In the genomic region with DNA sequence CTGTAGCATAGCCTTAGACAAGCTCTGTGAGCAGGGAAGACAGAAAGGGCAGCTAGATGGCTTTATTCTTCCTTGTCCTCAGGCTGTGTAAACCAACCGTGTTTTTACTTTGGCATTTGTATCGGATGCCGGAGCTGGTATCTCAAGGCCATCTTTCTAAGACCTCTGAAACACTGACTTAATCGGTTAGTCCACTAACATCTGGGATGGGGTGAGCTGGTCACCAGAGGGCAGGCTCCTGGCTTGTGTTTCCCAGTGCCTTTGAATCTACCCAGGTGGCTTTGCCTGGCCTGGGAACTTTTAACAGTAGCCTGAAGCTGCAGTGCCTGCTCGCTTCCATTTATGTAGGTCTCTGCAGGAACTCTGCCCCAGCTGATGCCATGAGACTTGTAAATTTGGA, we compare ENCODE assay signal across 17 cellular contexts.
A peak's percentile ranks its signal among the peaks of the same experiment; 100 is the strongest.
DNase-seq lines count a peak whose midpoint lies in the region; ATAC-seq and TF ChIP-seq lines count a peak whose summit lies in the region.
"Had no signal": no experiment of that assay in that cellular context is flagged by ENCODE, and none has a peak within 500 bp of the region (broad histone marks: within the 10 kb centered on the region; RNA-seq: fewer than 3 reads in every experiment).

No MANE protein-coding gene starts in this region.

- H3K4me1 ChIP-seq in gastrocnemius medialis: peaks cover 39 to 62% of the 10 kb centered on the region in 2 donors
- no peaks in the 10 kb centered on the region for H3K4me1 ChIP-seq in naive thymus-derived CD4-positive, alpha-beta T cell (ENCODE audit: control insufficient read depth in 2 of 2, insufficient read depth in 2 of 2, low read length in 2 of 2)
- H3K4me1 ChIP-seq: BLaER1 treated with 17β-estradiol and CSF1 and Interleukin-3, amounts not matched to agents 10 nM and 100 nM; Peyer's patch had no signal

- H3K4me3 ChIP-seq in gastrocnemius medialis: no peak overlapping the region
- no peak overlapping the region for H3K4me3 ChIP-seq in naive thymus-derived CD4-positive, alpha-beta T cell (ENCODE audit: low read length)
- H3K4me3 ChIP-seq: BLaER1 treated with 17β-estradiol and CSF1 and Interleukin-3, amounts not matched to agents 10 nM and 100 nM; Peyer's patch had no signal

- POLR2A ChIA-PET in WTC11 (lab: Charles Lee): interaction anchor here (0.8 kb wide), 1 partner anchor 22 kb away, joined by 4 read pairs; no protein-coding TSS in a partner anchor
- POLR2A ChIA-PET in naive thymus-derived CD4-positive, alpha-beta T cell (lab: Charles Lee): interaction anchor here (0.6 kb wide), 1 partner anchor 1484 kb away, joined by 5 read pairs; no protein-coding TSS in a partner anchor

- H3K36me3 Mint-ChIP-seq in WTC11: peaks cover 9% of the 10 kb centered on the region
- no peaks in the 10 kb centered on the region for H3K36me3 Mint-ChIP-seq in naive thymus-derived CD4-positive, alpha-beta T cell
- H3K36me3 Mint-ChIP-seq: IgD-negative memory B cell had no signal

- peak overlapping the region; percentile 57 to 88 (median 85) for H3K27ac ChIP-seq in gastrocnemius medialis
- no peak overlapping the region for H3K27ac ChIP-seq in naive thymus-derived CD4-positive, alpha-beta T cell (ENCODE audit: low read depth, low read length)
- H3K27ac ChIP-seq: 22Rv1; BLaER1 treated with 17β-estradiol and CSF1 and Interleukin-3, amounts not matched to agents 10 nM and 100 nM; Peyer's patch had no signal

- in situ Hi-C loops in gastrocnemius medialis (cut with MboI; ENCODE audit: low sequenced_read_pairs in 4 of 4): no loop called here

- TF ChIP-seq CTCF in WTC11 (IDR thresholded peaks at IDR 0.05) (no peak), gastrocnemius medialis (IDR thresholded peaks at IDR 0.05 in 4 of 5, conservative IDR thresholded peaks at IDR 0.05 in 1 of 5) (no peak)

- H3K9me3 ChIP-seq in gastrocnemius medialis: no peaks in the 10 kb centered on the region
- H3K9me3 ChIP-seq in naive thymus-derived CD4-positive, alpha-beta T cell (ENCODE audit: control insufficient read depth in 2 of 3, low read length in 3 of 3): no peaks in the 10 kb centered on the region
- H3K9me3 ChIP-seq: Peyer's patch had no signal

- intact Hi-C loops in gastrocnemius medialis (cut with DNase I; ENCODE audit: low total_unique reads): loop anchor here (5.0 kb wide), 3 partner anchors 59 to 349 kb away; a partner anchor contains a TSS
- intact Hi-C loops in naive thymus-derived CD4-positive, alpha-beta T cell (cut with micrococcal nuclease): no loop called here

- H3K9me3 Mint-ChIP-seq in WTC11: peaks cover 11% of the 10 kb centered on the region
- H3K9me3 Mint-ChIP-seq in naive thymus-derived CD4-positive, alpha-beta T cell: peaks cover 0 to 6% (median 0%) of the 10 kb centered on the region in 11 donors
- H3K9me3 Mint-ChIP-seq: IgD-negative memory B cell had no signal

- ATAC-seq in WTC11 (peak; percentile 98), gastrocnemius medialis (no peak)
- ATAC-seq in naive thymus-derived CD4-positive, alpha-beta T cell: no peak

- no peak for TF ChIP-seq POLR2A in gastrocnemius medialis (IDR thresholded peaks at IDR 0.05)

- no peaks in the 10 kb centered on the region for H3K27me3 Mint-ChIP-seq in WTC11 (ENCODE audit: low read depth)
- peaks cover 7 to 21% (median 15%) of the 10 kb centered on the region in 5 donors for H3K27me3 Mint-ChIP-seq in naive thymus-derived CD4-positive, alpha-beta T cell

- CTCF ChIA-PET in WTC11 (lab: Charles Lee): interaction anchor here (0.5 to 2.5 kb wide), 18 partner anchors 8 to 491 kb away, joined by 3 to 20 read pairs (median 3); no protein-coding TSS in a partner anchor
- CTCF ChIA-PET in naive thymus-derived CD4-positive, alpha-beta T cell (lab: Charles Lee): no interaction called here

- no peaks in the 10 kb centered on the region for H3K4me1 Mint-ChIP-seq in WTC11
- H3K4me1 Mint-ChIP-seq in naive thymus-derived CD4-positive, alpha-beta T cell: no peaks in the 10 kb centered on the region
- H3K4me1 Mint-ChIP-seq: IgD-negative memory B cell had no signal

- peak; percentile 26 for DNase-seq in NCI-H82 (lab: John Stamatoyannopoulos, UW)
- no peak for DNase-seq in NCI-H82 treated with DMSO at 0.1 percent for 48 hours (lab: John Stamatoyannopoulos, UW; ENCODE audit: unreplicated experiment)
- peak; percentile 55 for DNase-seq in WTC11 (ENCODE audit: low spot score)
- peak; percentile 47 for DNase-seq in iPS-NIHi11 (ENCODE audit: low spot score)
- DNase-seq in gastrocnemius medialis: peak in 1 of 2 donors; percentile 28
- DNase-seq in NCI-H748 treated with DMSO at 0.1 percent for 48 hours (lab: John Stamatoyannopoulos, UW): no peak
- DNase-seq in AG20443 (ENCODE audit: low spot score): no peak
- DNase-seq in naive thymus-derived CD4-positive, alpha-beta T cell: no peak
- DNase-seq: NCI-H146, NCI-H2081 treated with DMSO at 0.1 percent for 48 hours, NCI-H2227 treated with DMSO at 0.1 percent for 48 hours, NCI-H69, Peyer's patch, SHP77 treated with DMSO at 0.1 percent for 48 hours had no signal

- no peak overlapping the region for H3K27ac Mint-ChIP-seq in WTC11
- no peak overlapping the region for H3K27ac Mint-ChIP-seq in naive thymus-derived CD4-positive, alpha-beta T cell
- H3K27ac Mint-ChIP-seq: IgD-negative memory B cell had no signal

- no peak overlapping the region for H3K4me3 Mint-ChIP-seq in WTC11
- no peak overlapping the region for H3K4me3 Mint-ChIP-seq in naive thymus-derived CD4-positive, alpha-beta T cell
- H3K4me3 Mint-ChIP-seq: IgD-negative memory B cell had no signal

- H3K36me3 ChIP-seq in gastrocnemius medialis: no peaks in the 10 kb centered on the region
- no peaks in the 10 kb centered on the region for H3K36me3 ChIP-seq in naive thymus-derived CD4-positive, alpha-beta T cell (ENCODE audit: control insufficient read depth in 2 of 3, insufficient read depth in 3 of 3, low read length in 3 of 3)
- H3K36me3 ChIP-seq: BLaER1 treated with 17β-estradiol and CSF1 and Interleukin-3, amounts not matched to agents 10 nM and 100 nM; Peyer's patch had no signal

- no peaks in the 10 kb centered on the region for H3K27me3 ChIP-seq in gastrocnemius medialis
- H3K27me3 ChIP-seq in naive thymus-derived CD4-positive, alpha-beta T cell (ENCODE audit: control insufficient read depth in 2 of 2, insufficient read depth in 2 of 2, low read length in 2 of 2): no peaks in the 10 kb centered on the region
- H3K27me3 ChIP-seq: BLaER1 treated with 17β-estradiol and CSF1 and Interleukin-3, amounts not matched to agents 10 nM and 100 nM; Peyer's patch had no signal

TF ChIP-seq in WTC11, 78 proteins besides CTCF, POLR2A, EP300 and RAD21 (continues in another document):
- TF ChIP-seq, protein P1, sequence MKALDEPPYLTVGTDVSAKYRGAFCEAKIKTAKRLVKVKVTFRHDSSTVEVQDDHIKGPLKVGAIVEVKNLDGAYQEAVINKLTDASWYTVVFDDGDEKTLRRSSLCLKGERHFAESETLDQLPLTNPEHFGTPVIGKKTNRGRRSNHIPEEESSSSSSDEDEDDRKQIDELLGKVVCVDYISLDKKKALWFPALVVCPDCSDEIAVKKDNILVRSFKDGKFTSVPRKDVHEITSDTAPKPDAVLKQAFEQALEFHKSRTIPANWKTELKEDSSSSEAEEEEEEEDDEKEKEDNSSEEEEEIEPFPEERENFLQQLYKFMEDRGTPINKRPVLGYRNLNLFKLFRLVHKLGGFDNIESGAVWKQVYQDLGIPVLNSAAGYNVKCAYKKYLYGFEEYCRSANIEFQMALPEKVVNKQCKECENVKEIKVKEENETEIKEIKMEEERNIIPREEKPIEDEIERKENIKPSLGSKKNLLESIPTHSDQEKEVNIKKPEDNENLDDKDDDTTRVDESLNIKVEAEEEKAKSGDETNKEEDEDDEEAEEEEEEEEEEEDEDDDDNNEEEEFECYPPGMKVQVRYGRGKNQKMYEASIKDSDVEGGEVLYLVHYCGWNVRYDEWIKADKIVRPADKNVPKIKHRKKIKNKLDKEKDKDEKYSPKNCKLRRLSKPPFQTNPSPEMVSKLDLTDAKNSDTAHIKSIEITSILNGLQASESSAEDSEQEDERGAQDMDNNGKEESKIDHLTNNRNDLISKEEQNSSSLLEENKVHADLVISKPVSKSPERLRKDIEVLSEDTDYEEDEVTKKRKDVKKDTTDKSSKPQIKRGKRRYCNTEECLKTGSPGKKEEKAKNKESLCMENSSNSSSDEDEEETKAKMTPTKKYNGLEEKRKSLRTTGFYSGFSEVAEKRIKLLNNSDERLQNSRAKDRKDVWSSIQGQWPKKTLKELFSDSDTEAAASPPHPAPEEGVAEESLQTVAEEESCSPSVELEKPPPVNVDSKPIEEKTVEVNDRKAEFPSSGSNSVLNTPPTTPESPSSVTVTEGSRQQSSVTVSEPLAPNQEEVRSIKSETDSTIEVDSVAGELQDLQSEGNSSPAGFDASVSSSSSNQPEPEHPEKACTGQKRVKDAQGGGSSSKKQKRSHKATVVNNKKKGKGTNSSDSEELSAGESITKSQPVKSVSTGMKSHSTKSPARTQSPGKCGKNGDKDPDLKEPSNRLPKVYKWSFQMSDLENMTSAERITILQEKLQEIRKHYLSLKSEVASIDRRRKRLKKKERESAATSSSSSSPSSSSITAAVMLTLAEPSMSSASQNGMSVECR (CRISPR knock-in tag; IDR thresholded peaks at IDR 0.05; ENCODE audit: borderline replicate concordance): no peak
- no peak for TF ChIP-seq ELF4 (CRISPR knock-in tag; IDR thresholded peaks at IDR 0.05; ENCODE audit: low read depth)
- TF ChIP-seq, protein P2, sequence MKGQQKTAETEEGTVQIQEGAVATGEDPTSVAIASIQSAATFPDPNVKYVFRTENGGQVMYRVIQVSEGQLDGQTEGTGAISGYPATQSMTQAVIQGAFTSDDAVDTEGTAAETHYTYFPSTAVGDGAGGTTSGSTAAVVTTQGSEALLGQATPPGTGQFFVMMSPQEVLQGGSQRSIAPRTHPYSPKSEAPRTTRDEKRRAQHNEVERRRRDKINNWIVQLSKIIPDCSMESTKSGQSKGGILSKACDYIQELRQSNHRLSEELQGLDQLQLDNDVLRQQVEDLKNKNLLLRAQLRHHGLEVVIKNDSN (CRISPR knock-in tag; IDR thresholded peaks at IDR 0.05): no peak
- TF ChIP-seq CREB1 (CRISPR knock-in tag; IDR thresholded peaks at IDR 0.05): no peak
- TF ChIP-seq SOX15 (CRISPR knock-in tag; IDR thresholded peaks at IDR 0.05): no peak
- TF ChIP-seq, protein P3, sequence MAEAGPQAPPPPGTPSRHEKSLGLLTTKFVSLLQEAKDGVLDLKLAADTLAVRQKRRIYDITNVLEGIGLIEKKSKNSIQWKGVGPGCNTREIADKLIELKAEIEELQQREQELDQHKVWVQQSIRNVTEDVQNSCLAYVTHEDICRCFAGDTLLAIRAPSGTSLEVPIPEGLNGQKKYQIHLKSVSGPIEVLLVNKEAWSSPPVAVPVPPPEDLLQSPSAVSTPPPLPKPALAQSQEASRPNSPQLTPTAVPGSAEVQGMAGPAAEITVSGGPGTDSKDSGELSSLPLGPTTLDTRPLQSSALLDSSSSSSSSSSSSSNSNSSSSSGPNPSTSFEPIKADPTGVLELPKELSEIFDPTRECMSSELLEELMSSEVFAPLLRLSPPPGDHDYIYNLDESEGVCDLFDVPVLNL (CRISPR knock-in tag; IDR thresholded peaks at IDR 0.05; ENCODE audit: borderline replicate concordance, low read depth): no peak
- TF ChIP-seq NR1H2 (CRISPR knock-in tag; IDR thresholded peaks at IDR 0.05): no peak

Comparison
In these comparisons a context has a peak if more than half of its experiments do, and no peak if none do; other contexts are left out.
1. DNase-seq: peak in NCI-H82 (single experiment), WTC11 (single experiment) and iPS-NIHi11 (single experiment); none in NCI-H82 treated with DMSO at 0.1 percent for 48 hours (single experiment), NCI-H748 treated with DMSO at 0.1 percent for 48 hours (single experiment), AG20443 (single experiment) and naive thymus-derived CD4-positive, alpha-beta T cell (0 of 9).